In genomic region chr6:27777126-27777525, GRCh38 we compare ENCODE assay signal across 19 cellular contexts.
A peak's percentile ranks its signal among the peaks of the same experiment; 100 is the strongest.
DNase-seq lines count a peak whose midpoint lies in the region; ATAC-seq, FAIRE-seq and TF ChIP-seq lines count a peak whose summit lies in the region.
"Had no signal": no experiment of that assay in that cellular context is flagged by ENCODE, and none has a peak within 500 bp of the region (broad histone marks: within the 10 kb centered on the region; RNA-seq: fewer than 3 reads in every experiment).

No MANE protein-coding gene starts in this region.

- CTCF ChIA-PET in H1 (lab: Charles Lee; ENCODE audit: partially characterized antibody), result interaction anchor here (1.0 to 1.3 kb wide), 3 partner anchors 9 to 17 kb away, joined by 3 read pairs; no protein-coding TSS in a partner anchor

- no peak for DNase-seq in GM23248
- no peak for DNase-seq in MG63
- no peak for DNase-seq in H1 (ENCODE audit: low read depth in 1 of 2, low spot score in 2 of 2)
- no peak for DNase-seq in trophoblast cell
- no peak for DNase-seq in AG08395 (ENCODE audit: low spot score)
- DNase-seq in NCI-H1092 (lab: John Stamatoyannopoulos, UW), result no peak
- DNase-seq: activated CD4-positive, alpha-beta T cell treated with anti-CD3 and anti-CD28 coated beads for 36 hours; activated CD8-positive, alpha-beta memory T cell treated with anti-CD3 and anti-CD28 coated beads, Interleukin-2, amount 50 U/mL, for 48 hours; DND-41; foreskin melanocyte; immature natural killer cell; NCI-H1105; nucleus accumbens; Right ventricle myocardium superior; T-helper 2 cell had no signal

- TF ChIP-seq POLR2A in H1 (IDR thresholded peaks at IDR 0.05; ENCODE audit: control extremely low read depth in 1 of 2, low read depth in 2 of 2, low read length in 2 of 2), result no peak

- H4K91ac ChIP-seq in H1 (replicated peaks; ENCODE audit: insufficient read length, low read length), result no peak overlapping the region
- H4K91ac ChIP-seq in trophoblast cell (ENCODE audit: low read depth, low read length), result no peak overlapping the region

- H3K23me2 ChIP-seq in H1 (ENCODE audit: low read depth, low read length), result peaks cover 2% of the 10 kb centered on the region; the same call in 1 of the 2 replicates

- no peaks in the 10 kb centered on the region for H3K36me3 ChIP-seq in GM23248 (ENCODE audit: low read depth)
- no peaks in the 10 kb centered on the region for H3K36me3 ChIP-seq in MG63
- H3K36me3 ChIP-seq in H1 (ENCODE audit: control insufficient read depth in 2 of 4, insufficient read depth in 4 of 4, low read length in 3 of 4), result no peaks in the 10 kb centered on the region
- H3K36me3 ChIP-seq in trophoblast cell (ENCODE audit: control insufficient read depth in 1 of 2, insufficient read depth in 2 of 2, low read length in 2 of 2), result no peaks in the 10 kb centered on the region
- H3K36me3 ChIP-seq: cardiac muscle cell had no signal

- H3K4ac ChIP-seq in H1 (replicated peaks; ENCODE audit: insufficient read length, low read depth, low read length), result no peak overlapping the region
- H3K4ac ChIP-seq in trophoblast cell (ENCODE audit: low read depth, low read length), result no peak overlapping the region

- H3K14ac ChIP-seq in H1 (ENCODE audit: insufficient read length) (no peak overlapping the region), trophoblast cell (ENCODE audit: low read length) (no peak overlapping the region)

- H3K79me2 ChIP-seq in GM23248 (ENCODE audit: insufficient read depth) (no peaks in the 10 kb centered on the region), H1 (ENCODE audit: control insufficient read depth in 1 of 2, insufficient read depth in 2 of 2, low read length in 2 of 2) (no peaks in the 10 kb centered on the region), trophoblast cell (ENCODE audit: control insufficient read depth, insufficient read depth, low read length, poor library complexity) (no peaks in the 10 kb centered on the region)

- no peak for ATAC-seq in GM19452 (IDR thresholded peaks at IDR 0.05; ENCODE audit: unreplicated experiment)
- ATAC-seq: activated CD4-positive, alpha-beta T cell treated with anti-CD3 and anti-CD28 coated beads for 36 hours; stimulated activated effector memory CD8-positive, alpha-beta T cell treated with anti-CD3 and anti-CD28 coated beads, Interleukin-12 subunit alpha, Interleukin-12 subunit beta, amount 100 ng/mL, for 72 hours had no signal

- H3K27me3 ChIP-seq in GM23248 (replicated peaks; ENCODE audit: insufficient read depth), result no peaks in the 10 kb centered on the region; the same call in 1 of the 2 replicates
- H3K27me3 ChIP-seq in MG63, result peaks cover 5% of the 10 kb centered on the region; the same call in 1 of the 2 replicates
- peaks cover 5 to 25% (median 23%) of the 10 kb centered on the region in 4 experiments for H3K27me3 ChIP-seq in H1 (replicated peaks in 1 of 4; ENCODE audit: control insufficient read depth in 3 of 4, extremely low read depth in 1 of 4, insufficient read depth in 3 of 4, low read length in 3 of 4)
- no peaks in the 10 kb centered on the region for H3K27me3 ChIP-seq in trophoblast cell (ENCODE audit: insufficient read depth, low read length)
- H3K27me3 ChIP-seq: cardiac muscle cell had no signal

- H4K5ac ChIP-seq in H1 (ENCODE audit: insufficient read length, low read depth, low read length), result no peak overlapping the region

- H2BK12ac ChIP-seq in H1 (ENCODE audit: low read depth, low read length) (no peak overlapping the region), trophoblast cell (ENCODE audit: low read length) (no peak overlapping the region)

- H3K9ac ChIP-seq in GM23248 (no peak overlapping the region), H1 (replicated peaks in 1 of 4; ENCODE audit: extremely low read depth in 1 of 4, low read depth in 3 of 4, low read length in 3 of 4) (peak overlapping the region in 1 of 4 experiments; percentile 39; a peak in 2 of 7 replicates), trophoblast cell (ENCODE audit: low read length) (no peak overlapping the region)

- peak overlapping the region; percentile 59 for H4K12ac ChIP-seq in trophoblast cell (ENCODE audit: low read depth, low read length)

- H4K20me1 ChIP-seq in GM23248 (ENCODE audit: insufficient read depth) (no peaks in the 10 kb centered on the region), H1 (replicated peaks in 1 of 2; ENCODE audit: control insufficient read depth in 1 of 2, insufficient read depth in 2 of 2, low read length in 2 of 2) (no peaks in the 10 kb centered on the region)

- WGBS in GM23248 (ENCODE audit: low coverage in 1 of 2, low lambda C conversion rate in 2 of 2, missing lambda C conversion rate in 2 of 2), 2 experiments, result 66 to 70% methylated on average over 10 of the region's 10 CpGs
- WGBS in H1 (ENCODE audit: extremely low coverage in 1 of 2, insufficient coverage in 1 of 2, insufficient read length in 1 of 2, insufficient replicate concordance in 2 of 2, low coverage in 1 of 2, low lambda C conversion rate in 2 of 2, missing lambda C conversion rate in 1 of 2), 2 experiments, result 36% methylated on average over 10 of the region's 10 CpGs; no CpG with 5 or more reads in 1 of the 2 experiments
- WGBS in trophoblast cell (ENCODE audit: extremely low coverage, insufficient coverage, insufficient read length), result no CpG with 5 or more reads among the region's 10 CpGs

- H2AFZ ChIP-seq in GM23248, result 0 out of 2 replicates have a peak overlapping the region, but pooled peaks have one; percentile 13
- H2AFZ ChIP-seq in H1 (ENCODE audit: low read length), result peak overlapping the region; percentile 58; the same call in 1 of the 2 replicates
- no peak overlapping the region for H2AFZ ChIP-seq in trophoblast cell (ENCODE audit: insufficient read depth, low read length, poor library complexity)

- no peaks in the 10 kb centered on the region for H3K9me3 ChIP-seq in GM23248 (ENCODE audit: low read depth)
- no peaks in the 10 kb centered on the region for H3K9me3 ChIP-seq in MG63
- peaks cover 0 to 3% of the 10 kb centered on the region in 2 experiments; a peak in 1 of 4 replicates for H3K9me3 ChIP-seq in H1 (ENCODE audit: insufficient read depth in 2 of 2, low read depth in 1 of 2, low read length in 1 of 2)
- H3K9me3 ChIP-seq in trophoblast cell (ENCODE audit: insufficient read depth, low read depth, low read length), result no peaks in the 10 kb centered on the region

- in situ Hi-C loops in GM23248 (cut with MboI), result no loop called here

- H2BK120ac ChIP-seq in H1 (replicated peaks; ENCODE audit: low read depth, low read length) (no peak overlapping the region), trophoblast cell (ENCODE audit: insufficient read depth, low read length, poor library complexity) (no peak overlapping the region)

- TF ChIP-seq EP300 in H1 (IDR thresholded peaks at IDR 0.05; ENCODE audit: borderline replicate concordance in 1 of 2, low read depth in 2 of 2, low read length in 2 of 2), result no peak

- H3K56ac ChIP-seq in H1 (replicated peaks; ENCODE audit: insufficient read length, low read depth, low read length), result no peak overlapping the region

- H2AK5ac ChIP-seq in H1 (ENCODE audit: low read depth, low read length), result no peak overlapping the region
- H2AK5ac ChIP-seq in trophoblast cell (ENCODE audit: low read length), result no peak overlapping the region

- no peaks in the 10 kb centered on the region for H3K79me1 ChIP-seq in H1 (ENCODE audit: low read depth, low read length)
- no peaks in the 10 kb centered on the region for H3K79me1 ChIP-seq in trophoblast cell (ENCODE audit: low read length)

- no peak overlapping the region for H4K8ac ChIP-seq in H1 (ENCODE audit: extremely low read depth, insufficient read depth, low read length)
- H4K8ac ChIP-seq in trophoblast cell (ENCODE audit: low read depth, low read length), result no peak overlapping the region

- no peak overlapping the region for H2BK15ac ChIP-seq in H1 (ENCODE audit: low read length)

- no peak overlapping the region for H3K23ac ChIP-seq in H1 (ENCODE audit: insufficient read length)
- H3K23ac ChIP-seq in trophoblast cell (ENCODE audit: low read length), result no peak overlapping the region

- H3K4me2 ChIP-seq in GM23248 (ENCODE audit: unreplicated experiment), result no peak overlapping the region
- H3K4me2 ChIP-seq in H1 (ENCODE audit: insufficient read depth in 1 of 2, low read depth in 2 of 2, low read length in 2 of 2), result peak overlapping the region; percentile 58 to 59
- H3K4me2 ChIP-seq in trophoblast cell (ENCODE audit: low read length), result peak overlapping the region; percentile 42

- POLR2A ChIA-PET in H1 (lab: Charles Lee; ENCODE audit: partially characterized antibody), result interaction anchor here (0.6 to 1.6 kb wide), 5 partner anchors 8 to 307 kb away, joined by 3 to 4 read pairs (median 3); no protein-coding TSS in a partner anchor

- H3K9me2 ChIP-seq in GM23248 (ENCODE audit: insufficient read depth), result no peaks in the 10 kb centered on the region

- no peak for TF ChIP-seq CTCF in H1 (IDR thresholded peaks at IDR 0.05; ENCODE audit: control extremely low read depth in 1 of 3, insufficient read depth in 1 of 3, low read depth in 1 of 3, low read length in 3 of 3)

- peaks cover 5% of the 10 kb centered on the region; the same call in 1 of the 2 replicates for H3F3A ChIP-seq in GM23248 (ENCODE audit: insufficient read depth)

- H3K18ac ChIP-seq in H1 (ENCODE audit: extremely low read depth, low read length), result no peak overlapping the region
- no peak overlapping the region for H3K18ac ChIP-seq in trophoblast cell (ENCODE audit: low read length)

- H2BK20ac ChIP-seq in H1 (ENCODE audit: low read length), result no peak overlapping the region

- no peak for FAIRE-seq in H1 (lab: Jason Lieb, UNC)

- no peak overlapping the region for H2BK5ac ChIP-seq in H1 (ENCODE audit: low read depth, low read length)
- no peak overlapping the region for H2BK5ac ChIP-seq in trophoblast cell (ENCODE audit: low read depth, low read length, poor library complexity)

- no peak for TF ChIP-seq RAD21 in H1 (IDR thresholded peaks at IDR 0.05 in 1 of 2, conservative IDR thresholded peaks at IDR 0.05 in 1 of 2; ENCODE audit: low read depth in 2 of 2, low read length in 2 of 2)

- H3K4me3 ChIP-seq in GM23248, result no peak overlapping the region
- peak overlapping the region; percentile 45 for H3K4me3 ChIP-seq in MG63
- peak overlapping the region; percentile 46 to 64 (median 58) for H3K4me3 ChIP-seq in H1 (ENCODE audit: extremely low read depth in 1 of 4, insufficient read depth in 2 of 4, low read depth in 3 of 4, low read length in 4 of 4)
- no peak overlapping the region for H3K4me3 ChIP-seq in trophoblast cell (ENCODE audit: low read depth, low read length)
- H3K4me3 ChIP-seq: cardiac muscle cell, skin epidermis had no signal

- H3K27ac ChIP-seq in GM23248 (no peak overlapping the region), H1 (ENCODE audit: low read depth, low read length) (no peak overlapping the region), trophoblast cell (ENCODE audit: low read depth, low read length) (no peak overlapping the region)
- H3K27ac ChIP-seq: cardiac muscle cell, skin epidermis had no signal

- H3K4me1 ChIP-seq in GM23248 (ENCODE audit: insufficient read depth), result no peaks in the 10 kb centered on the region
- H3K4me1 ChIP-seq in H1 (replicated peaks in 1 of 4; ENCODE audit: control insufficient read depth in 3 of 4, insufficient read depth in 4 of 4, low read length in 3 of 4), result peaks cover 0 to 7% (median 4%) of the 10 kb centered on the region in 4 experiments; a peak in 4 of 7 replicates
- no peaks in the 10 kb centered on the region for H3K4me1 ChIP-seq in trophoblast cell (ENCODE audit: control insufficient read depth in 1 of 2, insufficient read depth in 2 of 2, low read length in 2 of 2)

TF ChIP-seq in H1, 55 proteins besides CTCF, POLR2A, EP300 and RAD21 (continues in another document):
- no peak for TF ChIP-seq EZH2 (IDR thresholded peaks at IDR 0.05; ENCODE audit: low read depth, low read length, severe bottlenecking)

Comparison
In these comparisons a context has a peak if more than half of its experiments do, and no peak if none do; other contexts are left out.
1. H3K4me3 ChIP-seq: peak in MG63 (single experiment) and H1 (4 of 4); none in GM23248 (single experiment) and trophoblast cell (single experiment).